Comparison of ENCODE assay signal across 8 cellular contexts in the genomic region with DNA sequence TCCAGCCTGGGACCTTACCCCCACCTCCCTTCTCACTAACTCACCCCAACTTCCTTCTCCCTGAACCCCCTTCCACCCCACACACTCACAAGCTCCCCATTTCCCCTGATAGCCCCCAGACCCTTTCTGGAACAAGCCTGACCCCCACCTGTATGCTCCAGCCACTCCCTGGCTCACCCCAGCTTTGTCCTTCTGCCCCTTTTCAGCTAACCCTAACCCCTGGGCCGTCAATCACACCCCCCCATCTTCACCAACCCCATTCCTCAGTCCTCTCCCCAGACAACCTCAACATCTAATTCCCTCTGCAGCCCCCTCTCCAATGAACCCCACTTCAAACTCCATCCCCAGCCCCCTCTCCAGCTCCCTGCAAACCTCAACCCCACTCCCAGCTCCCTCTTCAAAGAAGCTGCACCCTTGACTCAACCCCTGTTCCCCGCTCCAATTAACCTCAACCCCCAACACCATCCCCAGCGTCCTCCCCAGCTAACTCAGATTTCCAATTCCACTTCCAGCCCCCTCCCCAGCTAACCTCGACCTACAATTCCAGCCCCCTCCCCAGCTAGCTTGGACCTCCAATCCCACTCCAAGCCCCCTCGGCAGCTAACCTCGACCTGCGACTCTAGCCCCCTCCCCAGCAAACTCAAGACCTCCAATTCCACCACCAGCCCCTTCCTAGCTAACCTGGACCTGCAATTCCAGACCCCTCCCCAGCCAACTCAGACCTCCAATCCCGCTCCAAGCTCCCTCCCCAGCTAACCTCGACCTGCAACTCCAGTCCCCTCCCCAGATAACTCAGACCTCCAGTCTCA. TPM values are rescaled to one million over a fixed set of nuclear protein-coding genes. Genes with fewer than 3 reads are reported as not detected.
DNase-seq lines count a peak whose midpoint lies in the region; TF ChIP-seq lines count a peak whose summit lies in the region.
"Had no signal": no experiment of that assay in that cellular context is flagged by ENCODE, and none has a peak within 500 bp of the region (broad histone marks: within the 10 kb centered on the region; RNA-seq: fewer than 3 reads in every experiment).

No MANE protein-coding gene starts in this region.

- WGBS in spleen, 5 donors, result 9 to 12% (median 10%) methylated on average over 9 of the region's 9 CpGs

- no peaks in the 10 kb centered on the region for H3K9me3 ChIP-seq in SU-DHL-6 (ENCODE audit: insufficient read depth, low read length)
- H3K9me3 ChIP-seq in iPS-15b (ENCODE audit: control insufficient read depth, insufficient read depth, low read length), result no peaks in the 10 kb centered on the region
- H3K9me3 ChIP-seq in spleen, result no peaks in the 10 kb centered on the region

- intact Hi-C loops in spleen (cut with DNase I; ENCODE audit: low total_unique reads), result no loop called here

- no peak overlapping the region for H2AFZ ChIP-seq in SU-DHL-6 (ENCODE audit: low read depth, low read length, severe bottlenecking)

- DNase-seq in spleen (no peak), HK-2 (ENCODE audit: unreplicated experiment) (no peak), DMS53 treated with DMSO at 0.1 percent for 48 hours (lab: John Stamatoyannopoulos, UW; ENCODE audit: unreplicated experiment) (no peak), cerebellar cortex (ENCODE audit: low spot score) (no peak)
- DNase-seq: NCI-H1436 treated with DMSO at 0.1 percent for 48 hours had no signal

- H3K4me2 ChIP-seq in SU-DHL-6 (ENCODE audit: low read depth, low read length, poor library complexity, severe bottlenecking), result peak overlapping the region; percentile 74

- no peaks in the 10 kb centered on the region for H3K9me2 ChIP-seq in SU-DHL-6 (replicated peaks; ENCODE audit: insufficient read depth, low read length)

- peaks cover 28% of the 10 kb centered on the region for H3F3A ChIP-seq in SU-DHL-6 (ENCODE audit: insufficient read depth)

- no peak for TF ChIP-seq POLR2A in spleen (IDR thresholded peaks at IDR 0.05)

- H3K79me2 ChIP-seq in SU-DHL-6 (ENCODE audit: insufficient read depth, low read length), result no peaks in the 10 kb centered on the region

- H4K20me1 ChIP-seq in SU-DHL-6 (ENCODE audit: low read depth, low read length), result no peaks in the 10 kb centered on the region

- no peak overlapping the region for H3K27ac ChIP-seq in SU-DHL-6 (ENCODE audit: low read depth, low read length)
- H3K27ac ChIP-seq in spleen, result peak overlapping the region in 6 of 8 donors; percentile 54 to 90 (median 82)

- no peaks in the 10 kb centered on the region for H3K36me3 ChIP-seq in SU-DHL-6 (ENCODE audit: low read length)
- no peaks in the 10 kb centered on the region for H3K36me3 ChIP-seq in iPS-15b (ENCODE audit: control insufficient read depth, insufficient read depth, low read length)
- no peaks in the 10 kb centered on the region for H3K36me3 ChIP-seq in spleen

- peak overlapping the region; percentile 75 for H3K4me3 ChIP-seq in GM12875 (ENCODE audit: low read depth, low read length)
- no peak overlapping the region for H3K4me3 ChIP-seq in SU-DHL-6 (ENCODE audit: insufficient read depth, low read length, poor library complexity, severe bottlenecking)
- peak overlapping the region; percentile 66 for H3K4me3 ChIP-seq in iPS-15b (ENCODE audit: low read depth, low read length)
- peak overlapping the region in 7 of 8 donors; percentile 39 to 79 (median 54) for H3K4me3 ChIP-seq in spleen

- H3K27me3 ChIP-seq in SU-DHL-6 (ENCODE audit: low read length) (no peaks in the 10 kb centered on the region), iPS-15b (ENCODE audit: control insufficient read depth, insufficient read depth, low read length) (peaks cover 16% of the 10 kb centered on the region), spleen (replicated peaks in 1 of 7) (no peaks in the 10 kb centered on the region)

- peak overlapping the region; percentile 49; the same call in 1 of the 2 replicates for H3K9ac ChIP-seq in SU-DHL-6 (ENCODE audit: low read length)
- peak overlapping the region; percentile 47 for H3K9ac ChIP-seq in iPS-15b (ENCODE audit: low read depth, low read length)

- peaks cover 9% of the 10 kb centered on the region for H3K4me1 ChIP-seq in iPS-15b (ENCODE audit: control insufficient read depth, insufficient read depth, low read length)
- H3K4me1 ChIP-seq in spleen, result peaks cover 0 to 70% (median 46%) of the 10 kb centered on the region in 6 donors

- TF ChIP-seq CTCF in GM12875 (IDR thresholded peaks at IDR 0.05; ENCODE audit: borderline replicate concordance, insufficient read depth, low read depth, low read length) (no peak), SU-DHL-6 (IDR thresholded peaks at IDR 0.05; ENCODE audit: insufficient read depth, low read length, poor library complexity, severe bottlenecking) (no peak), spleen (IDR thresholded peaks at IDR 0.05 in 8 of 11, conservative IDR thresholded peaks at IDR 0.05 in 3 of 11) (no peak)

RNA-seq across cellular contexts. Expression of a gene that starts 0.9 kb away (rescaled TPM):
- 10 to 100 TPM; 17.2 to 27.5 (median 19.4) TPM for total RNA-seq in spleen
- 10 to 100 TPM; 17.3 to 34.6 (median 17.9) TPM for polyA plus RNA-seq in spleen

RNA-seq across cellular contexts. Expression of a gene that starts 19.6 kb away (rescaled TPM):
- 1 to 10 TPM; 2.5 to 5.6 (median 3.5) TPM for total RNA-seq in spleen
- polyA plus RNA-seq in spleen, result 10 to 100 TPM in 1 of 3 donors, 1 to 10 TPM in 2; 1.3 to 17.1 (median 3.6) TPM

RNA-seq across cellular contexts. Expression of a gene that starts 38.3 kb away (rescaled TPM):
- 10 to 100 TPM; 20.3 to 33.3 (median 26.7) TPM for total RNA-seq in spleen
- polyA plus RNA-seq in spleen, result 10 to 100 TPM; 19.1 to 42.6 (median 29.3) TPM
